Comparison of ENCODE assay signal across 27 cellular contexts in genomic region chr9:91443994-91444392, GRCh38.
"Had no signal": no experiment of that assay in that cellular context is flagged by ENCODE, and none has a peak within 500 bp of the region (broad histone marks: within the 10 kb centered on the region; RNA-seq: fewer than 3 reads in every experiment).

No MANE protein-coding gene starts in this region.

- H2AFZ ChIP-seq: PC-9 had no signal

- H3K27me3 ChIP-seq: MG63, Peyer's patch had no signal

- H3K36me3 ChIP-seq: MG63, Peyer's patch, SJSA1 had no signal

- H3K4me2 ChIP-seq: PC-9 had no signal

- FAIRE-seq: HTR-8/SVneo had no signal

- H3K4me1 ChIP-seq: Peyer's patch, SJSA1 had no signal

- H3K9me3 ChIP-seq: MG63, SJSA1 had no signal

- DNase-seq: Karpas-422, KG1, MG63, NCI-H1092, NCI-H1105 treated with DMSO at 0.1 percent for 48 hours, NCI-H1417 treated with DMSO at 0.1 percent for 48 hours, NCI-H146, NCI-H1694 treated with DMSO at 0.1 percent for 48 hours, NCI-H1930, NCI-H2081 treated with DMSO at 0.1 percent for 48 hours, NCI-H2171, NCI-H226, NCI-H446, NCI-H510A, NCI-H524 treated with DMSO at 0.1 percent for 48 hours, NCI-H774, OCI-M1, PC-9, Peyer's patch, Right ventricle myocardium superior, RPMI8226, SIG-M5, T-helper 1 cell had no signal

- H3K27ac ChIP-seq: HL-60, PC-9, Peyer's patch, SJSA1, SK-N-MC had no signal

- H3K4me3 ChIP-seq: MG63, PC-9, Peyer's patch, SJSA1, SK-N-MC had no signal
